12 cellular contexts compared by ENCODE assay signal in genomic region chr12:31714406-31715271, GRCh38. TPM values are rescaled to one million over a fixed set of nuclear protein-coding genes. Genes with fewer than 3 reads are reported as not detected.
DNase-seq lines count a peak whose midpoint lies in the region; ATAC-seq and TF ChIP-seq lines count a peak whose summit lies in the region.
"Had no signal": no experiment of that assay in that cellular context is flagged by ENCODE, and none has a peak within 500 bp of the region (broad histone marks: within the 10 kb centered on the region; RNA-seq: fewer than 3 reads in every experiment).

No MANE protein-coding gene starts in this region.

- no TSS peak for BruUV-seq in MCF 10A (replicated peaks; lab: Mats Ljungman, UMichigan)

- 87% methylated on average over 3 of the region's 3 CpGs for WGBS in smooth muscle cell (ENCODE audit: low lambda C conversion rate)

- H2AFZ ChIP-seq in smooth muscle cell (ENCODE audit: low read depth), result peak overlapping the region; percentile 100

- peak overlapping the region; percentile 92 for H3K27ac ChIP-seq in smooth muscle cell (ENCODE audit: low read depth)

- peak overlapping the region; percentile 66 for H3K27ac Mint-ChIP-seq in activated naive CD8-positive, alpha-beta T cell treated with anti-CD3 and anti-CD28 coated beads, Interleukin-2, amount 50 U/mL, for 24 hours
- H3K27ac Mint-ChIP-seq in activated CD8-positive, alpha-beta memory T cell treated with anti-CD3 and anti-CD28 coated beads, Interleukin-2, amount 10 ng/mL, durations not matched to agents 7 days and 5 days, result no peak overlapping the region
- H3K27ac Mint-ChIP-seq in MCF 10A (ENCODE audit: low read depth, unreplicated experiment), result no peak overlapping the region

- no peaks in the 10 kb centered on the region for H3K9me3 ChIP-seq in smooth muscle cell (replicated peaks; ENCODE audit: low read depth)
- H3K9me3 ChIP-seq: pancreas had no signal

- peak overlapping the region; percentile 3 for H3K4me3 Mint-ChIP-seq in activated naive CD8-positive, alpha-beta T cell treated with anti-CD3 and anti-CD28 coated beads, Interleukin-2, amount 50 U/mL, for 24 hours
- H3K4me3 Mint-ChIP-seq in activated CD8-positive, alpha-beta memory T cell treated with anti-CD3 and anti-CD28 coated beads, Interleukin-2, amount 10 ng/mL, durations not matched to agents 7 days and 5 days, result no peak overlapping the region
- no peak overlapping the region for H3K4me3 Mint-ChIP-seq in MCF 10A (ENCODE audit: unreplicated experiment)
- H3K4me3 Mint-ChIP-seq: activated naive CD4-positive, alpha-beta T cell treated with anti-CD3 and anti-CD28 coated beads, Interleukin-2, amount 50 U/mL, for 24 hours had no signal

- H3K4me2 ChIP-seq in smooth muscle cell, result peak overlapping the region; percentile 77

- no peak for TF ChIP-seq CTCF in smooth muscle cell (IDR thresholded peaks at IDR 0.05; ENCODE audit: borderline replicate concordance, insufficient read depth, poor library complexity, severe bottlenecking)
- TF ChIP-seq CTCF in MCF 10A (IDR thresholded peaks at IDR 0.05; ENCODE audit: unreplicated experiment), result no peak

- H3K36me3 ChIP-seq in smooth muscle cell (ENCODE audit: low read depth), result no peaks in the 10 kb centered on the region
- H3K36me3 ChIP-seq: pancreas had no signal

- POLR2A ChIA-PET in MCF 10A (lab: Yijun Ruan, JAX), result interaction anchor here (0.6 to 1.0 kb wide), 3 partner anchors 12 to 1872 kb away, joined by 3 read pairs; partner anchors contain the start of gene AMN1

- H3K4me3 ChIP-seq in smooth muscle cell, result peak overlapping the region; percentile 38
- H3K4me3 ChIP-seq: pancreas had no signal

- H3K9ac ChIP-seq in smooth muscle cell (ENCODE audit: low read depth), result peak overlapping the region; percentile 81

- ATAC-seq in GM18868 (IDR thresholded peaks at IDR 0.05; ENCODE audit: unreplicated experiment) (peak; percentile 25), HG02798 (IDR thresholded peaks at IDR 0.05; ENCODE audit: poor library complexity, unreplicated experiment) (peak; percentile 18), HG03565 (IDR thresholded peaks at IDR 0.05; ENCODE audit: unreplicated experiment) (no peak), HG03280 (IDR thresholded peaks at IDR 0.05; ENCODE audit: unreplicated experiment) (no peak)
- ATAC-seq in activated naive CD8-positive, alpha-beta T cell treated with anti-CD3 and anti-CD28 coated beads, Interleukin-2, amount 50 U/mL, for 24 hours, result no peak
- ATAC-seq in activated CD8-positive, alpha-beta memory T cell treated with anti-CD3 and anti-CD28 coated beads, Interleukin-2, amount 10 ng/mL, durations not matched to agents 7 days and 5 days, result no peak

- peaks cover 33% of the 10 kb centered on the region for H3K36me3 Mint-ChIP-seq in activated naive CD8-positive, alpha-beta T cell treated with anti-CD3 and anti-CD28 coated beads, Interleukin-2, amount 50 U/mL, for 24 hours (ENCODE audit: low read depth)
- H3K36me3 Mint-ChIP-seq in activated CD8-positive, alpha-beta memory T cell treated with anti-CD3 and anti-CD28 coated beads, Interleukin-2, amount 10 ng/mL, durations not matched to agents 7 days and 5 days, result peaks cover 23% of the 10 kb centered on the region
- no peaks in the 10 kb centered on the region for H3K36me3 Mint-ChIP-seq in MCF 10A (ENCODE audit: insufficient read depth, unreplicated experiment)

- H4K20me1 ChIP-seq in smooth muscle cell (ENCODE audit: low read depth), result no peaks in the 10 kb centered on the region

- peaks cover 14% of the 10 kb centered on the region for H3K4me1 Mint-ChIP-seq in activated naive CD8-positive, alpha-beta T cell treated with anti-CD3 and anti-CD28 coated beads, Interleukin-2, amount 50 U/mL, for 24 hours
- H3K4me1 Mint-ChIP-seq in activated CD8-positive, alpha-beta memory T cell treated with anti-CD3 and anti-CD28 coated beads, Interleukin-2, amount 10 ng/mL, durations not matched to agents 7 days and 5 days, result no peaks in the 10 kb centered on the region
- no peaks in the 10 kb centered on the region for H3K4me1 Mint-ChIP-seq in MCF 10A (ENCODE audit: insufficient read depth, unreplicated experiment)

- no peaks in the 10 kb centered on the region for H3K79me2 ChIP-seq in smooth muscle cell (ENCODE audit: low read depth)

- peaks cover 25% of the 10 kb centered on the region for H3K9me3 Mint-ChIP-seq in activated naive CD8-positive, alpha-beta T cell treated with anti-CD3 and anti-CD28 coated beads, Interleukin-2, amount 50 U/mL, for 24 hours
- H3K9me3 Mint-ChIP-seq in activated CD8-positive, alpha-beta memory T cell treated with anti-CD3 and anti-CD28 coated beads, Interleukin-2, amount 10 ng/mL, durations not matched to agents 7 days and 5 days (ENCODE audit: low read depth), result peaks cover 4% of the 10 kb centered on the region
- no peaks in the 10 kb centered on the region for H3K9me3 Mint-ChIP-seq in MCF 10A (ENCODE audit: unreplicated experiment)

- CTCF ChIA-PET in activated CD8-positive, alpha-beta memory T cell treated with anti-CD3 and anti-CD28 coated beads, Interleukin-2, amount 10 ng/mL, durations not matched to agents 7 days and 5 days (lab: Charles Lee), result interaction anchor here (1.2 to 2.7 kb wide), 2 partner anchors 28 to 32 kb away, joined by 3 to 6 read pairs; no protein-coding TSS in a partner anchor
- CTCF ChIA-PET in MCF 10A (lab: Yijun Ruan, JAX), result interaction anchor here (0.8 kb wide), 2 partner anchors 10 to 12 kb away, joined by 3 read pairs; no protein-coding TSS in a partner anchor

- H3K27me3 Mint-ChIP-seq in activated naive CD8-positive, alpha-beta T cell treated with anti-CD3 and anti-CD28 coated beads, Interleukin-2, amount 50 U/mL, for 24 hours, result no peaks in the 10 kb centered on the region
- H3K27me3 Mint-ChIP-seq in activated CD8-positive, alpha-beta memory T cell treated with anti-CD3 and anti-CD28 coated beads, Interleukin-2, amount 10 ng/mL, durations not matched to agents 7 days and 5 days, result no peaks in the 10 kb centered on the region
- no peaks in the 10 kb centered on the region for H3K27me3 Mint-ChIP-seq in MCF 10A (ENCODE audit: insufficient read depth, unreplicated experiment)
- H3K27me3 Mint-ChIP-seq: activated naive CD4-positive, alpha-beta T cell treated with anti-CD3 and anti-CD28 coated beads, Interleukin-2, amount 50 U/mL, for 24 hours had no signal

- no peaks in the 10 kb centered on the region for H3K27me3 ChIP-seq in smooth muscle cell (ENCODE audit: low read depth)
- H3K27me3 ChIP-seq: pancreas had no signal

- no peak for DNase-seq in activated naive CD8-positive, alpha-beta T cell treated with anti-CD3 and anti-CD28 coated beads, Interleukin-2, amount 50 U/mL, for 24 hours
- no peak for DNase-seq in smooth muscle cell (lab: John Stamatoyannopoulos, UW; ENCODE audit: unreplicated experiment)
- DNase-seq in activated CD8-positive, alpha-beta memory T cell treated with anti-CD3 and anti-CD28 coated beads, Interleukin-2, amount 10 ng/mL, durations not matched to agents 7 days and 5 days, result no peak
- no peak for DNase-seq in MCF 10A (ENCODE audit: unreplicated experiment)
- DNase-seq: DMS 273 treated with DMSO at 0.1 percent for 48 hours, NCI-H1436, pancreas had no signal

- peaks cover 9% of the 10 kb centered on the region for H3F3A ChIP-seq in smooth muscle cell (ENCODE audit: low read depth)

- intact Hi-C loops in MCF 10A (cut with micrococcal nuclease), result no loop called here

- peaks cover 10% of the 10 kb centered on the region for H3K4me1 ChIP-seq in smooth muscle cell (ENCODE audit: low read depth)
- H3K4me1 ChIP-seq: pancreas had no signal

RNA-seq across cellular contexts. Expression of gene AMN1, which starts 14.2 kb away (rescaled TPM):
- total RNA-seq in smooth muscle cell, result 11.2 and 12.0 TPM in 2 replicates
- 7.3 and 11.1 TPM in 2 replicates for polyA plus RNA-seq in smooth muscle cell
- total RNA-seq in activated CD8-positive, alpha-beta memory T cell treated with anti-CD3 and anti-CD28 coated beads, Interleukin-2, amount 10 ng/mL, durations not matched to agents 7 days and 5 days, result 1 to 10 TPM; 3.1 to 3.9 TPM
- 3.0 and 5.6 TPM in 2 replicates for total RNA-seq in MCF 10A (2022)

RNA-seq across cellular contexts. Expression of gene ETFBKMT, which starts 55.2 kb away (rescaled TPM):
- total RNA-seq in smooth muscle cell (2.2 and 2.9 TPM in 2 replicates), MCF 10A (2022) (3.0 and 3.3 TPM in 2 replicates)
- polyA plus RNA-seq in smooth muscle cell, result 1.7 and 1.8 TPM in 2 replicates
- total RNA-seq in activated CD8-positive, alpha-beta memory T cell treated with anti-CD3 and anti-CD28 coated beads, Interleukin-2, amount 10 ng/mL, durations not matched to agents 7 days and 5 days, result 1 to 10 TPM; 1.2 to 2.1 TPM

Comparison
In these comparisons a context has a peak if more than half of its experiments do, and no peak if none do; other contexts are left out.
1. ATAC-seq: peak in GM18868 (single experiment) and HG02798 (single experiment); none in activated naive CD8-positive, alpha-beta T cell treated with anti-CD3 and anti-CD28 coated beads, Interleukin-2, amount 50 U/mL, for 24 hours (single experiment), HG03565 (single experiment), activated CD8-positive, alpha-beta memory T cell treated with anti-CD3 and anti-CD28 coated beads, Interleukin-2, amount 10 ng/mL, durations not matched to agents 7 days and 5 days (single experiment) and HG03280 (single experiment).